In genomic region chr3:30183421-30183820, GRCh38 we compare ENCODE assay signal across 25 cellular contexts.
"Had no signal": no experiment of that assay in that cellular context is flagged by ENCODE, and none has a peak within 500 bp of the region (broad histone marks: within the 10 kb centered on the region; RNA-seq: fewer than 3 reads in every experiment).

No MANE protein-coding gene starts in this region.

- H3K27ac ChIP-seq: esophagus squamous epithelium, heart right ventricle, left lung, pancreas, right lobe of liver, thoracic aorta, tibial nerve, upper lobe of right lung, uterus had no signal

- H3K9me3 Mint-ChIP-seq: effector memory CD8-positive, alpha-beta T cell; naive thymus-derived CD4-positive, alpha-beta T cell had no signal

- H3K4me1 Mint-ChIP-seq: stimulated activated memory B cell treated with anti-CD40 and anti-IgM and Interleukin-4, amounts not matched to agents 10 μg/mL and 1 μg/mL and 100 μg/mL, for 72 hours had no signal

- H3K27ac Mint-ChIP-seq: effector memory CD8-positive, alpha-beta T cell; mesothelial cell of epicardium; naive thymus-derived CD4-positive, alpha-beta T cell; progenitor cell of endocrine pancreas; stimulated activated memory B cell treated with anti-CD40 and anti-IgM and Interleukin-4, amounts not matched to agents 10 μg/mL and 1 μg/mL and 100 μg/mL, for 72 hours had no signal

- ATAC-seq: effector memory CD8-positive, alpha-beta T cell; heart right ventricle; left cardiac atrium; left lung; mucosa of descending colon; naive thymus-derived CD4-positive, alpha-beta T cell; pancreas; right lobe of liver; stimulated activated memory B cell treated with anti-CD40 and anti-IgM and Interleukin-4, amounts not matched to agents 10 μg/mL and 1 μg/mL and 100 μg/mL, for 72 hours; stimulated activated naive CD8-positive, alpha-beta T cell treated with anti-CD3 and anti-CD28 coated beads, Interleukin-15, Interleukin-2, amounts not matched to agents 100 U/mL and 50 U/mL, for 24 hours had no signal

- DNase-seq: cortex of kidney; effector memory CD8-positive, alpha-beta T cell; erythroblast; esophagus squamous epithelium; glutamatergic neuron; heart right ventricle; hippocampal formation; left cardiac atrium; left lung; mesenchymal stem cell; mucosa of descending colon; naive thymus-derived CD4-positive, alpha-beta T cell; occipital lobe; pancreas; right lobe of liver; stimulated activated CD4-positive, alpha-beta T cell treated with anti-CD3 and anti-CD28 coated beads, Interleukin-4, amount 100 ng/mL, for 4 hours; stimulated activated naive CD8-positive, alpha-beta T cell treated with anti-CD3 and anti-CD28 coated beads, Interleukin-15, Interleukin-2, amounts not matched to agents 100 U/mL and 50 U/mL, for 24 hours; substantia nigra; upper lobe of right lung; uterus had no signal

- H3K4me3 Mint-ChIP-seq: effector memory CD8-positive, alpha-beta T cell; mesothelial cell of epicardium; naive thymus-derived CD4-positive, alpha-beta T cell; stimulated activated memory B cell treated with anti-CD40 and anti-IgM and Interleukin-4, amounts not matched to agents 10 μg/mL and 1 μg/mL and 100 μg/mL, for 72 hours had no signal

- H3K27me3 ChIP-seq: heart right ventricle, left lung, pancreas, right lobe of liver, tibial nerve, upper lobe of right lung, uterus had no signal

- H3K36me3 ChIP-seq: esophagus squamous epithelium, heart right ventricle, left lung, pancreas, right lobe of liver, thoracic aorta, tibial nerve, upper lobe of right lung, uterus had no signal

- H3K4me1 ChIP-seq: esophagus squamous epithelium, pancreas, right lobe of liver, upper lobe of right lung, uterus had no signal

- H3K4me3 ChIP-seq: esophagus squamous epithelium, heart right ventricle, left lung, mucosa of descending colon, pancreas, right lobe of liver, thoracic aorta, tibial nerve, upper lobe of right lung, uterus had no signal

- H3K36me3 Mint-ChIP-seq: mesothelial cell of epicardium; naive thymus-derived CD4-positive, alpha-beta T cell; stimulated activated memory B cell treated with anti-CD40 and anti-IgM and Interleukin-4, amounts not matched to agents 10 μg/mL and 1 μg/mL and 100 μg/mL, for 72 hours had no signal

- H3K9me3 ChIP-seq: esophagus squamous epithelium, heart right ventricle, left lung, mucosa of descending colon, pancreas, right lobe of liver, thoracic aorta, tibial nerve, upper lobe of right lung, uterus had no signal
